In genomic region chr15:71048913-71049675, GRCh38 we compare ENCODE assay signal across 16 cellular contexts.
DNase-seq lines count a peak whose midpoint lies in the region; ATAC-seq and TF ChIP-seq lines count a peak whose summit lies in the region.
"Had no signal": no experiment of that assay in that cellular context is flagged by ENCODE, and none has a peak within 500 bp of the region (broad histone marks: within the 10 kb centered on the region; RNA-seq: fewer than 3 reads in every experiment).

No MANE protein-coding gene starts in this region.

- peak overlapping the region in 1 of 3 donors; percentile 10 for H3K27ac ChIP-seq in thyroid gland

- TF ChIP-seq CTCF in mesothelial cell of epicardium (IDR thresholded peaks at IDR 0.05; ENCODE audit: unreplicated experiment) (no peak), thyroid gland (IDR thresholded peaks at IDR 0.05) (no peak)

- H3K36me3 Mint-ChIP-seq in mesothelial cell of epicardium = peaks cover 16% of the 10 kb centered on the region
- H3K36me3 Mint-ChIP-seq: IgD-negative memory B cell had no signal

- DNase-seq in AG08396 (ENCODE audit: low spot score) (peak; percentile 65), LHCN-M2 (ENCODE audit: low read depth) (peak; percentile 85), dedifferentiated amniotic fluid mesenchymal stem cell (ENCODE audit: extremely low spot score) (peak; percentile 65), mesothelial cell of epicardium (ENCODE audit: low spot score in 2 of 2, unreplicated experiment in 2 of 2) (no peak), G401 (ENCODE audit: low spot score) (no peak), thyroid gland (no peak)
- no peak for DNase-seq in activated CD8-positive, alpha-beta memory T cell treated with anti-CD3 and anti-CD28 coated beads, Interleukin-2, amount 50 U/mL, for 4 hours
- DNase-seq: C1 segment of cervical spinal cord; effector CD4-positive, alpha-beta T cell; GF-D8; NCI-H1436 treated with DMSO at 0.1 percent for 48 hours; NCI-H526 treated with DMSO at 0.1 percent for 48 hours; posterior cingulate gyrus; SHP77 had no signal

- H3K36me3 ChIP-seq in thyroid gland = no peaks in the 10 kb centered on the region

- no peak for ATAC-seq in GM18867 (IDR thresholded peaks at IDR 0.05; ENCODE audit: unreplicated experiment)

- in situ Hi-C loops in G401 (cut with HindIII; ENCODE audit: low sequenced_read_pairs) = no loop called here

- no peaks in the 10 kb centered on the region for H3K27me3 Mint-ChIP-seq in mesothelial cell of epicardium (ENCODE audit: low read depth)
- H3K27me3 Mint-ChIP-seq: IgD-negative memory B cell had no signal

- H3K4me1 Mint-ChIP-seq in mesothelial cell of epicardium = peaks cover 19% of the 10 kb centered on the region
- H3K4me1 Mint-ChIP-seq: IgD-negative memory B cell had no signal

- no peak for TF ChIP-seq POLR2A in thyroid gland (IDR thresholded peaks at IDR 0.05)

- no peaks in the 10 kb centered on the region for H3K9me3 ChIP-seq in thyroid gland

- no peak overlapping the region for H3K4me3 ChIP-seq in thyroid gland (replicated peaks in 1 of 3)

- no peaks in the 10 kb centered on the region for H3K27me3 ChIP-seq in thyroid gland

- H3K4me1 ChIP-seq in thyroid gland = peaks cover 1 to 10% of the 10 kb centered on the region in 2 donors

- peaks cover 11% of the 10 kb centered on the region for H3K9me3 Mint-ChIP-seq in mesothelial cell of epicardium

- H3K4me3 Mint-ChIP-seq in mesothelial cell of epicardium = no peak overlapping the region
- H3K4me3 Mint-ChIP-seq: IgD-negative memory B cell had no signal

- intact Hi-C loops in thyroid gland (cut with DNase I) = no loop called here

- H3K27ac Mint-ChIP-seq in mesothelial cell of epicardium = peak overlapping the region; percentile 85
- H3K27ac Mint-ChIP-seq: IgD-negative memory B cell had no signal

- WGBS in thyroid gland, 2 donors = 80 to 92% methylated on average over 2 of the region's 2 CpGs

Comparison
In these comparisons a context has a peak if more than half of its experiments do, and no peak if none do; other contexts are left out.
1. DNase-seq: peak in AG08396 (single experiment), LHCN-M2 (single experiment) and dedifferentiated amniotic fluid mesenchymal stem cell (single experiment); none in mesothelial cell of epicardium (0 of 2), G401 (single experiment), thyroid gland (0 of 2) and activated CD8-positive, alpha-beta memory T cell treated with anti-CD3 and anti-CD28 coated beads, Interleukin-2, amount 50 U/mL, for 4 hours (single experiment).